In genomic region chr3:16294854-16295253, GRCh38 we compare ENCODE assay signal across 24 cellular contexts. TPM values are rescaled to one million over a fixed set of nuclear protein-coding genes. Genes with fewer than 3 reads are reported as not detected.
DNase-seq lines count a peak whose midpoint lies in the region; ATAC-seq and TF ChIP-seq lines count a peak whose summit lies in the region.
"Had no signal": no experiment of that assay in that cellular context is flagged by ENCODE, and none has a peak within 500 bp of the region (broad histone marks: within the 10 kb centered on the region; RNA-seq: fewer than 3 reads in every experiment).

No MANE protein-coding gene starts in this region.

- no peak overlapping the region for H3K27ac ChIP-seq in IMR-90 (ENCODE audit: insufficient read depth, low read length)
- H3K27ac ChIP-seq: epithelial cell of prostate, pancreas, right atrium auricular region, SJCRH30, thyroid gland had no signal

- H3K4ac ChIP-seq in IMR-90 (ENCODE audit: low read depth, low read length) = no peak overlapping the region

- peaks cover 93% of the 10 kb centered on the region for H3K4me1 Mint-ChIP-seq in activated T-cell treated with anti-CD3 and anti-CD28 coated beads, Interleukin-2, amount 50 U/mL, for 4 hours (ENCODE audit: low read depth)
- H3K4me1 Mint-ChIP-seq in activated naive CD8-positive, alpha-beta T cell (ENCODE audit: low read depth) = peaks cover 91% of the 10 kb centered on the region
- H3K4me1 Mint-ChIP-seq in stimulated activated naive CD8-positive, alpha-beta T cell treated with anti-CD3 and anti-CD28 coated beads, Interleukin-15, Interleukin-2, amounts not matched to agents 100 ng/mL and 50 ng/mL, for 24 hours (ENCODE audit: low read depth) = peaks cover 99% of the 10 kb centered on the region

- H3K27me3 ChIP-seq in IMR-90 (ENCODE audit: control insufficient read depth, insufficient read depth, low read length) = no peaks in the 10 kb centered on the region
- H3K27me3 ChIP-seq: pancreas, right atrium auricular region, SJCRH30, thyroid gland had no signal

- H4K5ac ChIP-seq in IMR-90 (ENCODE audit: low read depth, low read length) = no peak overlapping the region

- H3K27me3 Mint-ChIP-seq in activated T-cell treated with anti-CD3 and anti-CD28 coated beads, Interleukin-2, amount 50 U/mL, for 4 hours (ENCODE audit: low read depth) = no peaks in the 10 kb centered on the region
- H3K27me3 Mint-ChIP-seq in activated naive CD8-positive, alpha-beta T cell = no peaks in the 10 kb centered on the region
- no peaks in the 10 kb centered on the region for H3K27me3 Mint-ChIP-seq in stimulated activated naive CD8-positive, alpha-beta T cell treated with anti-CD3 and anti-CD28 coated beads, Interleukin-15, Interleukin-2, amounts not matched to agents 100 ng/mL and 50 ng/mL, for 24 hours
- H3K27me3 Mint-ChIP-seq: stimulated activated naive B cell treated with anti-CD40 and anti-IgM and Interleukin-4, amounts not matched to agents 10 μg/mL and 1 μg/mL and 100 μg/mL, for 72 hours had no signal

- H2AFZ ChIP-seq in IMR-90 (replicated peaks; ENCODE audit: low read length, poor library complexity) = no peak overlapping the region

- no peaks in the 10 kb centered on the region for H3K9me1 ChIP-seq in IMR-90 (ENCODE audit: insufficient read depth, low read length)

- TF ChIP-seq RAD21 in IMR-90 (IDR thresholded peaks at IDR 0.05; ENCODE audit: low read length) = no peak

- H2BK15ac ChIP-seq in IMR-90 (ENCODE audit: low read depth, low read length) = no peak overlapping the region

- H3K18ac ChIP-seq in IMR-90 (ENCODE audit: low read depth, low read length) = no peak overlapping the region

- H4K91ac ChIP-seq in IMR-90 (ENCODE audit: insufficient read depth, low read depth, low read length) = no peak overlapping the region

- no peak for TF ChIP-seq POLR2A in IMR-90 (IDR thresholded peaks at IDR 0.05; ENCODE audit: low read depth, low read length)

- peak overlapping the region; percentile 63 for H3K4me3 Mint-ChIP-seq in activated T-cell treated with anti-CD3 and anti-CD28 coated beads, Interleukin-2, amount 50 U/mL, for 4 hours
- H3K4me3 Mint-ChIP-seq in activated naive CD8-positive, alpha-beta T cell = peak overlapping the region; percentile 66
- peak overlapping the region; percentile 64 for H3K4me3 Mint-ChIP-seq in stimulated activated naive CD8-positive, alpha-beta T cell treated with anti-CD3 and anti-CD28 coated beads, Interleukin-15, Interleukin-2, amounts not matched to agents 100 ng/mL and 50 ng/mL, for 24 hours
- H3K4me3 Mint-ChIP-seq: CD14-positive monocyte, nephron had no signal

- H3K9ac ChIP-seq in IMR-90 (ENCODE audit: low read depth, low read length) = no peak overlapping the region

- peaks cover 10% of the 10 kb centered on the region for H3K9me3 Mint-ChIP-seq in activated T-cell treated with anti-CD3 and anti-CD28 coated beads, Interleukin-2, amount 50 U/mL, for 4 hours
- no peaks in the 10 kb centered on the region for H3K9me3 Mint-ChIP-seq in activated naive CD8-positive, alpha-beta T cell (ENCODE audit: low read depth)
- peaks cover 5% of the 10 kb centered on the region for H3K9me3 Mint-ChIP-seq in stimulated activated naive CD8-positive, alpha-beta T cell treated with anti-CD3 and anti-CD28 coated beads, Interleukin-15, Interleukin-2, amounts not matched to agents 100 ng/mL and 50 ng/mL, for 24 hours
- H3K9me3 Mint-ChIP-seq: stimulated activated naive B cell treated with anti-CD40 and anti-IgM and Interleukin-4, amounts not matched to agents 10 μg/mL and 1 μg/mL and 100 μg/mL, for 72 hours had no signal

- no peak overlapping the region for H3K4me3 ChIP-seq in IMR-90 (ENCODE audit: insufficient read depth, low read depth, low read length)
- H3K4me3 ChIP-seq: pancreas, right atrium auricular region, SJCRH30, thyroid gland had no signal

- H2AK5ac ChIP-seq in IMR-90 (ENCODE audit: low read depth, low read length) = no peak overlapping the region

- peak; percentile 44 to 47 for ATAC-seq in activated T-cell treated with anti-CD3 and anti-CD28 coated beads, Interleukin-2, amount 50 U/mL, for 4 hours
- ATAC-seq in IMR-90 (ENCODE audit: low read depth) = peak; percentile 42; the same call in 1 of the 2 replicates
- ATAC-seq: pancreas; stimulated activated naive B cell treated with anti-CD40 and anti-IgM and Interleukin-4, amounts not matched to agents 10 μg/mL and 1 μg/mL and 100 μg/mL, for 72 hours had no signal

- no peak overlapping the region for H3K4me2 ChIP-seq in IMR-90 (ENCODE audit: low read depth, low read length)

- H2BK5ac ChIP-seq in IMR-90 (ENCODE audit: low read depth, low read length, poor library complexity, severe bottlenecking) = no peak overlapping the region

- CTCF ChIA-PET in IMR-90 (lab: Yijun Ruan, JAX) = interaction anchor here (1.5 kb wide), 1 partner anchor 221 kb away, joined by 4 read pairs; no protein-coding TSS in a partner anchor

- in situ Hi-C loops in IMR-90 (cut with MboI; ENCODE audit: low sequenced_read_pairs) = loop anchor here (25.0 kb wide), 3 partner anchors 592 to 942 kb away; partner anchors contain the start of gene PLCL2

- no CpG with 5 or more reads among the region's 5 CpGs for WGBS in IMR-90 (ENCODE audit: extremely low coverage in 2 of 2, insufficient read length in 1 of 2), 2 experiments

- TF ChIP-seq CTCF in IMR-90 (conservative IDR thresholded peaks at IDR 0.05; ENCODE audit: low read depth, low read length) = no peak

- POLR2A ChIA-PET in IMR-90 (lab: Charles Lee; ENCODE audit: unreplicated experiment) = no interaction called here

- no peak overlapping the region for H2BK120ac ChIP-seq in IMR-90 (ENCODE audit: low read depth, low read length)

- H3K56ac ChIP-seq in IMR-90 (ENCODE audit: extremely low read depth, insufficient read depth, low read length) = no peak overlapping the region

- dilution Hi-C loops in IMR-90 (cut with HindIII; ENCODE audit: low sequenced_read_pairs, unreplicated experiment) = loop anchor here (25.0 kb wide), 1 partner anchor 242 kb away; no protein-coding TSS in a partner anchor

- H3K79me1 ChIP-seq in IMR-90 (ENCODE audit: low read depth in 1 of 2, low read length in 2 of 2) = no peaks in the 10 kb centered on the region

- DNase-seq in activated T-cell treated with anti-CD3 and anti-CD28 coated beads, Interleukin-2, amount 50 U/mL, for 4 hours = no peak
- DNase-seq in activated T-cell treated with anti-CD3 and anti-CD28 coated beads, Interleukin-2, amount 50 U/mL, for 1 hour = no peak
- DNase-seq in IMR-90 (no peak), NCI-H526 (lab: John Stamatoyannopoulos, UW) (no peak), SIG-M5 (lab: John Stamatoyannopoulos, UW) (no peak)
- DNase-seq: activated gamma-delta T cell treated with Interleukin-2 at 50 U/mL for 16 hours; DMS 273 treated with DMSO at 0.1 percent for 48 hours; glutamatergic neuron; Karpas-422; kidney; NCI-H1694 treated with DMSO at 0.1 percent for 48 hours; NCI-H2171 treated with DMSO at 0.1 percent for 48 hours; NCI-H526 treated with DMSO at 0.1 percent for 48 hours; pancreas; SJCRH30; stimulated activated CD4-positive, alpha-beta T cell treated with anti-CD3 and anti-CD28 coated beads, Interleukin-4, amount 100 ng/mL, for 1 hour; stimulated activated naive B cell treated with anti-CD40 and anti-IgM and Interleukin-4, amounts not matched to agents 10 μg/mL and 1 μg/mL and 100 μg/mL, for 72 hours; thyroid gland had no signal

- H3K9me3 ChIP-seq in IMR-90 (ENCODE audit: control insufficient read depth, insufficient read depth, low read length) = no peaks in the 10 kb centered on the region
- H3K9me3 ChIP-seq: pancreas, right atrium auricular region, SJCRH30, thyroid gland had no signal

- peak overlapping the region; percentile 88 for H3K27ac Mint-ChIP-seq in activated naive CD8-positive, alpha-beta T cell
- H3K27ac Mint-ChIP-seq in stimulated activated naive CD8-positive, alpha-beta T cell treated with anti-CD3 and anti-CD28 coated beads, Interleukin-15, Interleukin-2, amounts not matched to agents 100 ng/mL and 50 ng/mL, for 24 hours = peak overlapping the region; percentile 87
- H3K27ac Mint-ChIP-seq: nephron had no signal

- intact Hi-C loops in IMR-90 (cut with micrococcal nuclease) = no loop called here

- no peaks in the 10 kb centered on the region; the same call in 1 of the 2 replicates for H3K4me1 ChIP-seq in IMR-90 (ENCODE audit: control insufficient read depth, insufficient read depth, low read length)
- H3K4me1 ChIP-seq: pancreas, SJCRH30 had no signal

- no peaks in the 10 kb centered on the region for H4K20me1 ChIP-seq in IMR-90 (ENCODE audit: insufficient read depth, low read length)

- no TSS peak for BruUV-seq in IMR-90 (replicated peaks; lab: Mats Ljungman, UMichigan)

- peaks cover 46% of the 10 kb centered on the region for H3K36me3 Mint-ChIP-seq in activated T-cell treated with anti-CD3 and anti-CD28 coated beads, Interleukin-2, amount 50 U/mL, for 4 hours (ENCODE audit: insufficient read depth)
- H3K36me3 Mint-ChIP-seq in activated naive CD8-positive, alpha-beta T cell = peaks cover 41% of the 10 kb centered on the region
- H3K36me3 Mint-ChIP-seq in stimulated activated naive CD8-positive, alpha-beta T cell treated with anti-CD3 and anti-CD28 coated beads, Interleukin-15, Interleukin-2, amounts not matched to agents 100 ng/mL and 50 ng/mL, for 24 hours (ENCODE audit: low read depth) = peaks cover 82% of the 10 kb centered on the region

- no peak overlapping the region for H4K8ac ChIP-seq in IMR-90 (ENCODE audit: low read depth in 2 of 2, low read length in 2 of 2)

- H3K14ac ChIP-seq in IMR-90 (replicated peaks; ENCODE audit: low read depth, low read length) = no peak overlapping the region

- H3K23ac ChIP-seq in IMR-90 (ENCODE audit: low read depth, low read length) = no peak overlapping the region

- H2AK9ac ChIP-seq in IMR-90 (replicated peaks; ENCODE audit: low read depth, low read length, poor library complexity) = no peak overlapping the region

- H2BK20ac ChIP-seq in IMR-90 (ENCODE audit: low read depth, low read length) = no peak overlapping the region

- peaks cover 4% of the 10 kb centered on the region; the same call in 1 of the 2 replicates for H3K36me3 ChIP-seq in IMR-90 (ENCODE audit: control insufficient read depth, insufficient read depth, low read length)
- H3K36me3 ChIP-seq: right atrium auricular region, thyroid gland had no signal

TF ChIP-seq in IMR-90, 13 proteins besides CTCF, POLR2A, EP300 and RAD21 (continues in another document):
- TF ChIP-seq MXI1 (IDR thresholded peaks at IDR 0.05; ENCODE audit: borderline replicate concordance, low read depth, low read length) (no peak), MAZ (IDR thresholded peaks at IDR 0.05; ENCODE audit: borderline replicate concordance, low read depth, low read length) (no peak)

RNA-seq across cellular contexts. Expression of gene OXNAD1, which starts 29.8 kb away (rescaled TPM):
- total RNA-seq in activated T-cell treated with anti-CD3 and anti-CD28 coated beads, Interleukin-2, amount 50 U/mL, for 4 hours = 10 to 100 TPM; 24.6 to 25.5 (median 24.8) TPM
- total RNA-seq in IMR-90 (2012; rRNA removed) = 11.1 and 11.3 TPM in 2 replicates
- 5.0 and 6.2 TPM in 2 replicates for polyA plus RNA-seq in IMR-90 (2012; rRNA removed)
- polyA plus RNA-seq in IMR-90 (2012; cell fraction: cytosol; rRNA removed) = 2.7 and 3.5 TPM in 2 replicates
- polyA plus RNA-seq in IMR-90 (2012; cell fraction: nucleus; rRNA removed; ENCODE audit: low replicate concordance) = 2.0 and 4.6 TPM in 2 replicates

RNA-seq across cellular contexts. Expression of gene DPH3, which starts 30.1 kb away (rescaled TPM):
- total RNA-seq in activated T-cell treated with anti-CD3 and anti-CD28 coated beads, Interleukin-2, amount 50 U/mL, for 4 hours = 10 to 100 TPM; 30.2 to 37.9 (median 33.4) TPM
- total RNA-seq in IMR-90 (2012; rRNA removed) = 32.1 and 34.4 TPM in 2 replicates
- polyA plus RNA-seq in IMR-90 (2012; rRNA removed) = 11.4 and 12.9 TPM in 2 replicates
- polyA plus RNA-seq in IMR-90 (2012; cell fraction: cytosol; rRNA removed) = 3.8 and 5.9 TPM in 2 replicates
- 0.71 and 4.2 TPM in 2 replicates for polyA plus RNA-seq in IMR-90 (2012; cell fraction: nucleus; rRNA removed; ENCODE audit: low replicate concordance)
